15 cellular contexts compared by ENCODE assay signal in genomic region chr17:2017274-2017941, GRCh38. TPM values are rescaled to one million over a fixed set of nuclear protein-coding genes. Genes with fewer than 3 reads are reported as not detected.
DNase-seq lines count a peak whose midpoint lies in the region; ATAC-seq and TF ChIP-seq lines count a peak whose summit lies in the region.
"Had no signal": no experiment of that assay in that cellular context is flagged by ENCODE, and none has a peak within 500 bp of the region (broad histone marks: within the 10 kb centered on the region; RNA-seq: fewer than 3 reads in every experiment).

No MANE protein-coding gene starts in this region.

- TF ChIP-seq CTCF in GM12865 (IDR thresholded peaks at IDR 0.05; ENCODE audit: insufficient read depth, low read depth, low read length, missing control alignments) = no peak
- TF ChIP-seq CTCF in dorsolateral prefrontal cortex (IDR thresholded peaks at IDR 0.05 in 54 of 56, conservative IDR thresholded peaks at IDR 0.05 in 2 of 56; ENCODE audit: low read depth in 1 of 56, partially characterized antibody in 56 of 56) = no peak
- TF ChIP-seq CTCF in vagina (IDR thresholded peaks at IDR 0.05) = no peak

- intact Hi-C loops in dorsolateral prefrontal cortex (cut with DNase I) (no loop called here), vagina (cut with DNase I) (no loop called here)

- H3K4me3 ChIP-seq in GM12865 (ENCODE audit: low read depth, low read length) (no peak overlapping the region), Karpas-422 (ENCODE audit: low read length) (no peak overlapping the region), dorsolateral prefrontal cortex (peak overlapping the region in 23 of 59 donors; percentile 10 to 46 (median 29)), vagina (no peak overlapping the region)
- H3K4me3 ChIP-seq: thyroid gland had no signal

- no peaks in the 10 kb centered on the region for H3K9me2 ChIP-seq in Karpas-422 (replicated peaks; ENCODE audit: insufficient read depth, low read length)

- DNase-seq in GM12865 (ENCODE audit: low read depth) (peak; percentile 69), Karpas-422 (peak; percentile 59), dorsolateral prefrontal cortex (no peak), renal cortical epithelial cell (ENCODE audit: low read depth) (peak; percentile 16), NK-92 (lab: John Stamatoyannopoulos, UW; ENCODE audit: unreplicated experiment) (no peak), vagina (ENCODE audit: extremely low spot score in 2 of 2) (no peak)
- DNase-seq: activated CD4-positive, alpha-beta memory T cell treated with anti-CD3 and anti-CD28 coated beads for 36 hours; activated T-cell treated with anti-CD3 and anti-CD28 coated beads, Interleukin-2, amount 50 U/mL, for 24 hours; hippocampal formation; kidney glomerular epithelial cell; NCI-H187 treated with DMSO at 0.1 percent for 48 hours; NCI-H510A treated with DMSO at 0.1 percent for 48 hours; stimulated activated CD4-positive, alpha-beta T cell treated with anti-CD3 and anti-CD28 coated beads, Interleukin-4, amount 100 ng/mL, for 1 hour; thyroid gland had no signal

- H3K4me1 ChIP-seq in Karpas-422 (ENCODE audit: low read length) (peaks cover 19% of the 10 kb centered on the region), vagina (peaks cover under 1% of the 10 kb centered on the region)

- no peak for TF ChIP-seq POLR2A in vagina (IDR thresholded peaks at IDR 0.05)

- H4K20me1 ChIP-seq in Karpas-422 (ENCODE audit: insufficient read depth, low read depth, low read length) = no peaks in the 10 kb centered on the region

- no peaks in the 10 kb centered on the region for H3K79me2 ChIP-seq in Karpas-422 (ENCODE audit: low read length)

- no peak overlapping the region for H3K27ac ChIP-seq in Karpas-422 (ENCODE audit: low read length)
- H3K27ac ChIP-seq in dorsolateral prefrontal cortex = peak overlapping the region in 45 of 59 donors; percentile 20 to 85 (median 73)
- no peak overlapping the region for H3K27ac ChIP-seq in vagina
- H3K27ac ChIP-seq: thyroid gland had no signal

- H3K36me3 ChIP-seq in Karpas-422 (ENCODE audit: insufficient read depth, low read length) (no peaks in the 10 kb centered on the region), vagina (no peaks in the 10 kb centered on the region)
- H3K36me3 ChIP-seq: thyroid gland had no signal

- H3K9ac ChIP-seq in Karpas-422 (ENCODE audit: low read length) = no peak overlapping the region

- H3K9me3 ChIP-seq in Karpas-422 (ENCODE audit: low read length) = no peaks in the 10 kb centered on the region
- H3K9me3 ChIP-seq in vagina = no peaks in the 10 kb centered on the region
- H3K9me3 ChIP-seq: thyroid gland had no signal

- peak overlapping the region; percentile 32 for H3K4me2 ChIP-seq in Karpas-422 (ENCODE audit: low read depth, low read length, poor library complexity, severe bottlenecking)

- H2AFZ ChIP-seq in Karpas-422 (ENCODE audit: low read length) = no peak overlapping the region

- no peaks in the 10 kb centered on the region for H3K27me3 ChIP-seq in Karpas-422 (ENCODE audit: low read length)
- no peaks in the 10 kb centered on the region for H3K27me3 ChIP-seq in dorsolateral prefrontal cortex
- H3K27me3 ChIP-seq in vagina = no peaks in the 10 kb centered on the region
- H3K27me3 ChIP-seq: thyroid gland had no signal

- no peak for ATAC-seq in GM21723 (IDR thresholded peaks at IDR 0.05; ENCODE audit: unreplicated experiment)

RNA-seq across cellular contexts. Expression of gene RTN4RL1, which starts 7.7 kb away (rescaled TPM):
- total RNA-seq in Karpas-422 (2014; rRNA removed; shearing (Covaris generic); ENCODE audit: low replicate concordance) = 0.11 and 0.30 TPM in 2 replicates
- 10 to 100 TPM in 119 of 120 experiments, 1 to 10 TPM in 1; 4.8 to 43.6 (median 22.0) TPM for total RNA-seq in dorsolateral prefrontal cortex
- total RNA-seq in renal cortical epithelial cell = 0.35 and 4.3 TPM in 2 replicates
- 3.7 TPM for total RNA-seq in vagina

RNA-seq across cellular contexts. Expression of gene DPH1, which starts 12.5 kb away (rescaled TPM):
- total RNA-seq in Karpas-422 (2014; rRNA removed; shearing (Covaris generic); ENCODE audit: low replicate concordance) = 37.5 and 41.9 TPM in 2 replicates
- total RNA-seq in dorsolateral prefrontal cortex = 100 to 1,000 TPM in 30 of 120 experiments, 10 to 100 TPM in 90; 57.6 to 158 (median 87.2) TPM
- total RNA-seq in renal cortical epithelial cell = 18.4 and 36.2 TPM in 2 replicates
- 43.0 TPM for total RNA-seq in vagina

RNA-seq across cellular contexts. Expression of gene OVCA2, which starts 24.4 kb away (rescaled TPM):
- total RNA-seq in Karpas-422 (2014; rRNA removed; shearing (Covaris generic); ENCODE audit: low replicate concordance) = 49.1 and 50.2 TPM in 2 replicates
- total RNA-seq in dorsolateral prefrontal cortex (10 to 100 TPM in 108 of 120 experiments, 1 to 10 TPM in 12; 6.6 to 29.4 (median 16.4) TPM), renal cortical epithelial cell (24.0 and 93.4 TPM in 2 replicates), vagina (24.3 TPM)

RNA-seq across cellular contexts. Expression of gene HIC1, which starts 37.5 kb away (rescaled TPM):
- 3.2 and 13.9 TPM in 2 replicates for total RNA-seq in Karpas-422 (2014; rRNA removed; shearing (Covaris generic); ENCODE audit: low replicate concordance)
- total RNA-seq in dorsolateral prefrontal cortex (10 to 100 TPM in 18 of 120 experiments, 1 to 10 TPM in 102; 1.6 to 17.4 (median 6.5) TPM), renal cortical epithelial cell (1.0 and 2.3 TPM in 2 replicates), vagina (33.1 TPM)

Comparison
In these comparisons a context has a peak if more than half of its experiments do, and no peak if none do; other contexts are left out.
1. DNase-seq: peak in GM12865 (single experiment), Karpas-422 (single experiment) and renal cortical epithelial cell (single experiment); none in dorsolateral prefrontal cortex (0 of 10), NK-92 (single experiment) and vagina (0 of 2).
2. H3K27ac ChIP-seq: peak in dorsolateral prefrontal cortex (45 of 59); none in Karpas-422 (single experiment) and vagina (single experiment).